ENCODE assay signal across 16 cellular contexts in the genomic region with DNA sequence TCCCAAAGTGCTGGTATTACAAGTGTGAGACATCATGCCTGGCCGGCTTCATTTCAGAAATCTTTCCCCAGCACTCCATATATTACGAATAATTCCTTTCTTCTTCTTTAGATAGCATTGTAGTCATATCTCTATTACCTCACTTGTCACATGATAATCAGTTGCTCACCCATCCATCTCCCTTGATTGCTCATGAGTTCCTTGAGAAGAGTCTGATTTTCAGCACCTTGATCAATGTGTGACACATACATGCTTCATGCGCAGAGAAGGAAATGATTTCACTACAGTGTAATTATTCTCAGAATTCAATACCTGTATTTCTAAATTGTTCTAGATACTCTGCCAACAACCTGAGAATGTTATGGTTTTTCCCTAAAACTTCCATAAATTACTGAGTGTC.
"Had no signal": no experiment of that assay in that cellular context is flagged by ENCODE, and none has a peak within 500 bp of the region (broad histone marks: within the 10 kb centered on the region; RNA-seq: fewer than 3 reads in every experiment).

No MANE protein-coding gene starts in this region.

- H3K4me3 ChIP-seq: esophagus squamous epithelium, heart left ventricle, sigmoid colon had no signal

- H3K4me1 Mint-ChIP-seq: activated B cell treated with CpG ODN at 0.5 μM for 24 hours; activated naive CD4-positive, alpha-beta T cell treated with anti-CD3 and anti-CD28 coated beads, Interleukin-2, amount 50 U/mL, for 24 hours; nephron had no signal

- H3K27me3 Mint-ChIP-seq: activated B cell treated with CpG ODN at 0.5 μM for 24 hours; activated naive CD4-positive, alpha-beta T cell treated with anti-CD3 and anti-CD28 coated beads, Interleukin-2, amount 50 U/mL, for 24 hours had no signal

- H3K4me1 ChIP-seq: esophagus squamous epithelium, sigmoid colon had no signal

- H3K36me3 ChIP-seq: esophagus squamous epithelium, sigmoid colon had no signal

- H3K27me3 ChIP-seq: esophagus squamous epithelium, heart left ventricle, sigmoid colon had no signal

- H3K9me3 ChIP-seq: esophagus squamous epithelium, heart left ventricle, sigmoid colon had no signal

- H3K4me3 Mint-ChIP-seq: activated B cell treated with CpG ODN at 0.5 μM for 24 hours; activated naive CD4-positive, alpha-beta T cell treated with anti-CD3 and anti-CD28 coated beads, Interleukin-2, amount 50 U/mL, for 24 hours; nephron; T-helper 1 cell treated with Interleukin-12 subunit alpha and Interleukin-12 subunit beta and Interleukin-4 antibody, amounts not matched to agents 30 μg/mL and 1 μg/mL, for 36 hours; type B pancreatic cell had no signal

- ATAC-seq: heart left ventricle, left ventricle myocardium superior, SK-N-SH treated with all-trans-retinoic acid at 6 μM for 48 hours had no signal

- H3K27ac Mint-ChIP-seq: activated B cell treated with CpG ODN at 0.5 μM for 24 hours; activated naive CD4-positive, alpha-beta T cell treated with anti-CD3 and anti-CD28 coated beads, Interleukin-2, amount 50 U/mL, for 24 hours; nephron; T-helper 1 cell treated with Interleukin-12 subunit alpha and Interleukin-12 subunit beta and Interleukin-4 antibody, amounts not matched to agents 30 μg/mL and 1 μg/mL, for 36 hours; type B pancreatic cell had no signal

- H3K27ac ChIP-seq: esophagus squamous epithelium, heart left ventricle, sigmoid colon had no signal

- H3K36me3 Mint-ChIP-seq: type B pancreatic cell had no signal

- DNase-seq: activated B cell treated with CpG ODN at 0.5 μM for 24 hours; anterior cingulate cortex; esophagus squamous epithelium; foreskin melanocyte; heart left ventricle; islet precursor cell; left ventricle myocardium superior; mesendoderm; sigmoid colon; stimulated activated CD4-positive, alpha-beta T cell treated with anti-CD3 and anti-CD28 coated beads, Interleukin-2, amount 100 ng/mL, for 24 hours; stimulated activated naive CD4-positive, alpha-beta T cell had no signal

- H3K9me3 Mint-ChIP-seq: activated B cell treated with CpG ODN at 0.5 μM for 24 hours; activated naive CD4-positive, alpha-beta T cell treated with anti-CD3 and anti-CD28 coated beads, Interleukin-2, amount 50 U/mL, for 24 hours; T-helper 1 cell treated with Interleukin-12 subunit alpha and Interleukin-12 subunit beta and Interleukin-4 antibody, amounts not matched to agents 30 μg/mL and 1 μg/mL, for 36 hours; type B pancreatic cell had no signal
